In the genomic region with DNA sequence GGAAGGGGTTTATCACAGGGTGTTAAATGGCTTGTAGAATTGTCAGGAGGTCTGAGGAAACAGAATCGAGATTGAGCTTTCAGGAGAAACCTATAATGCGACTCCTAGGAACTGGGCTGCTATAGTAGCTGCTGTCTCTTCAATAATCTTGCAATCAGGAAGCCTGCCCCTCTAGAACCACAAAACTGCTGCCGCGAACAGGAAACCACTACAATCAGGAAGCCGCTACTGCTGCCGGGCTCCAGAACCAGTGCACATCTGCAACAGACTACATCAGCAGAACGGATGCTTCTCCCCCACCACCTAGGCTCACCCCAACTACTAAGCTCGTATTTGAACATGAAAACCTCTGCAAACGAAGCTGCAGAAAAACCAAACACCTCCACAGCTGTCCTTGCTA, we compare ENCODE assay signal across 8 cellular contexts. TPM values are rescaled to one million over a fixed set of nuclear protein-coding genes. Genes with fewer than 3 reads are reported as not detected.
DNase-seq lines count a peak whose midpoint lies in the region; ATAC-seq and TF ChIP-seq lines count a peak whose summit lies in the region.

No MANE protein-coding gene starts in this region.

- no peak for TF ChIP-seq CTCF in heart right ventricle (IDR thresholded peaks at IDR 0.05)
- TF ChIP-seq CTCF in RWPE1 (conservative IDR thresholded peaks at IDR 0.05; ENCODE audit: low read depth) = no peak

- peak; percentile 70 for DNase-seq in activated CD4-positive, alpha-beta T cell treated with anti-CD3 and anti-CD28 coated beads for 48 hours
- DNase-seq in heart right ventricle = peak; percentile 26 to 31
- peak; percentile 55 to 64 for DNase-seq in stimulated activated CD8-positive, alpha-beta memory T cell treated with anti-CD3 and anti-CD28 coated beads, Interleukin-7, amount 100 ng/mL, for 48 hours (ENCODE audit: extremely low read depth in 1 of 2, low read depth in 1 of 2)
- DNase-seq in RWPE1 (ENCODE audit: low spot score) = no peak
- DNase-seq in HPDE6-E6E7 (ENCODE audit: extremely low spot score) = no peak

- no peaks in the 10 kb centered on the region for H3K9me3 ChIP-seq in heart right ventricle

- WGBS in heart right ventricle, 2 donors = 52 to 53% methylated on average over 9 of the region's 9 CpGs

- intact Hi-C loops in heart right ventricle (cut with DNase I) = loop anchor here in 1 of 10 donors (10.0 kb wide), 1 partner anchor 114 kb away; no protein-coding TSS in a partner anchor

- H3K27ac ChIP-seq in heart right ventricle = peak overlapping the region in 3 of 10 donors; percentile 1 to 72 (median 33)
- H3K27ac ChIP-seq in RWPE1 = no peak overlapping the region

- H3K27me3 ChIP-seq in heart right ventricle = peaks cover 0 to 9% (median 5%) of the 10 kb centered on the region in 7 donors

- CTCF ChIA-PET in RWPE1 (lab: Yijun Ruan, JAX) = interaction anchor here (1.6 kb wide), 1 partner anchor 9 kb away, joined by 4 read pairs; no protein-coding TSS in a partner anchor

- POLR2A ChIA-PET in RWPE1 (lab: Yijun Ruan, JAX; ENCODE audit: low non-redundant PET) = no interaction called here

- H3K4me1 ChIP-seq in heart right ventricle = peaks cover 0 to 75% (median 15%) of the 10 kb centered on the region in 9 donors

- ATAC-seq in GM18511 (IDR thresholded peaks at IDR 0.05; ENCODE audit: unreplicated experiment) (peak; percentile 84), HG03439 (IDR thresholded peaks at IDR 0.05; ENCODE audit: unreplicated experiment) (peak; percentile 52), heart right ventricle (peak in 7 of 8 donors; percentile 36 to 76 (median 65)), GM19328 (IDR thresholded peaks at IDR 0.05; ENCODE audit: unreplicated experiment) (no peak)

- H3K4me3 ChIP-seq in heart right ventricle = no peak overlapping the region

- H3K36me3 ChIP-seq in heart right ventricle = peaks cover 0 to 11% (median 0%) of the 10 kb centered on the region in 9 donors

RNA-seq across cellular contexts. Expression of gene TNFSF8, which starts 31.6 kb away (rescaled TPM):
- total RNA-seq in heart right ventricle = 1 to 10 TPM in 3 of 10 donors, under 1 TPM in 7; 0.11 to 2.3 (median 0.72) TPM
- under 1 TPM; 0.38 to 0.51 TPM for polyA plus RNA-seq in heart right ventricle

Comparison
In these comparisons a context has a peak if more than half of its experiments do, and no peak if none do; other contexts are left out.
1. DNase-seq: peak in activated CD4-positive, alpha-beta T cell treated with anti-CD3 and anti-CD28 coated beads for 48 hours (single experiment), heart right ventricle (2 of 2) and stimulated activated CD8-positive, alpha-beta memory T cell treated with anti-CD3 and anti-CD28 coated beads, Interleukin-7, amount 100 ng/mL, for 48 hours (2 of 2); none in RWPE1 (single experiment) and HPDE6-E6E7 (single experiment).